In genomic region chr19:49570138-49570856, GRCh38 we compare ENCODE assay signal across 9 cellular contexts. TPM values are rescaled to one million over a fixed set of nuclear protein-coding genes. Genes with fewer than 3 reads are reported as not detected.
DNase-seq lines count a peak whose midpoint lies in the region; ATAC-seq, FAIRE-seq and TF ChIP-seq lines count a peak whose summit lies in the region.
"Had no signal": no experiment of that assay in that cellular context is flagged by ENCODE, and none has a peak within 500 bp of the region (broad histone marks: within the 10 kb centered on the region; RNA-seq: fewer than 3 reads in every experiment).

No MANE protein-coding gene starts in this region.

- ATAC-seq in Panc1, result peak; percentile 90
- ATAC-seq in GM19035 (IDR thresholded peaks at IDR 0.05; ENCODE audit: unreplicated experiment), result no peak
- ATAC-seq in GM21528 (IDR thresholded peaks at IDR 0.05; ENCODE audit: low FRiP score, unreplicated experiment), result no peak

- H3K27ac ChIP-seq in Panc1 (ENCODE audit: low read length), result no peak overlapping the region
- H3K27ac ChIP-seq: epithelial cell of prostate had no signal

- H3K36me3 Mint-ChIP-seq in activated T-helper 2 cell treated with anti-CD3 and anti-CD28 coated beads, Interferon-gamma antibody, Interleukin-2, Interleukin-4, amounts not matched to agents 10 μg/mL and 5 μg/mL and 100 μg/mL, durations not matched to agents 14 hours and 24 hours and 36 hours (ENCODE audit: low read depth), result peaks cover 21% of the 10 kb centered on the region
- peaks cover 7% of the 10 kb centered on the region for H3K36me3 Mint-ChIP-seq in osteocyte (ENCODE audit: unreplicated experiment)

- H3K4me1 Mint-ChIP-seq in activated T-helper 2 cell treated with anti-CD3 and anti-CD28 coated beads, Interferon-gamma antibody, Interleukin-2, Interleukin-4, amounts not matched to agents 10 μg/mL and 5 μg/mL and 100 μg/mL, durations not matched to agents 14 hours and 24 hours and 36 hours (ENCODE audit: low read depth), result peaks cover 40% of the 10 kb centered on the region
- peaks cover 20% of the 10 kb centered on the region for H3K4me1 Mint-ChIP-seq in osteocyte (ENCODE audit: unreplicated experiment)

- no peaks in the 10 kb centered on the region for H3K9me3 ChIP-seq in Panc1 (ENCODE audit: control insufficient read depth, insufficient read depth, low read depth, low read length)

- H3K27ac Mint-ChIP-seq in activated T-helper 2 cell treated with anti-CD3 and anti-CD28 coated beads, Interferon-gamma antibody, Interleukin-2, Interleukin-4, amounts not matched to agents 10 μg/mL and 5 μg/mL and 100 μg/mL, durations not matched to agents 14 hours and 24 hours and 36 hours, result peak overlapping the region; percentile 77
- peak overlapping the region; percentile 61 for H3K27ac Mint-ChIP-seq in osteocyte (ENCODE audit: unreplicated experiment)

- no peak overlapping the region for H3K4me3 ChIP-seq in Panc1 (ENCODE audit: low read depth in 2 of 2, low read length in 2 of 2)

- H3K36me3 ChIP-seq in Panc1 (ENCODE audit: control insufficient read depth, insufficient read depth, low read length), result no peaks in the 10 kb centered on the region

- no peaks in the 10 kb centered on the region for H3K9me3 Mint-ChIP-seq in activated T-helper 2 cell treated with anti-CD3 and anti-CD28 coated beads, Interferon-gamma antibody, Interleukin-2, Interleukin-4, amounts not matched to agents 10 μg/mL and 5 μg/mL and 100 μg/mL, durations not matched to agents 14 hours and 24 hours and 36 hours
- H3K9me3 Mint-ChIP-seq in osteocyte (ENCODE audit: unreplicated experiment), result no peaks in the 10 kb centered on the region

- peak; percentile 95 for FAIRE-seq in G401.6 (lab: Jason Lieb, UNC)
- FAIRE-seq in frontal cortex (lab: Jason Lieb, UNC), result no peak

- H3K27me3 ChIP-seq in Panc1 (ENCODE audit: control insufficient read depth, insufficient read depth, low read length), result no peaks in the 10 kb centered on the region

- CTCF ChIA-PET in Panc1 (lab: Charles Lee), result interaction anchor here (0.6 to 1.8 kb wide), 8 partner anchors 10 to 65 kb away, joined by 3 to 6 read pairs (median 3); no protein-coding TSS in a partner anchor

- intact Hi-C loops in Panc1 (cut with micrococcal nuclease; ENCODE audit: unreplicated experiment), result no loop called here
- intact Hi-C loops in activated T-helper 2 cell treated with anti-CD3 and anti-CD28 coated beads, Interferon-gamma antibody, Interleukin-2, Interleukin-4, amounts not matched to agents 10 μg/mL and 5 μg/mL and 100 μg/mL, durations not matched to agents 14 hours and 24 hours and 36 hours (cut with micrococcal nuclease), result loop anchor here (1.0 kb wide), 2 partner anchors 23 to 64 kb away; no protein-coding TSS in a partner anchor

- peaks cover 7% of the 10 kb centered on the region for H3K4me1 ChIP-seq in Panc1 (ENCODE audit: control insufficient read depth, insufficient read depth, low read length)

- in situ Hi-C loops in Panc1 (cut with HindIII; ENCODE audit: low pct_unique_long_range_greater_than_20kb, low sequenced_read_pairs), result no loop called here

- BruUV-seq in Panc1 (replicated peaks; lab: Mats Ljungman, UMichigan), result no TSS peak

- DNase-seq in LHCN-M2 (ENCODE audit: low read depth) (peak; percentile 79), Panc1 (ENCODE audit: low read depth, low spot score) (no peak), frontal cortex (ENCODE audit: low spot score in 2 of 2) (peak; percentile 56 to 86), osteocyte (ENCODE audit: extremely low spot score, unreplicated experiment) (no peak)
- DNase-seq in activated T-helper 2 cell treated with anti-CD3 and anti-CD28 coated beads, Interferon-gamma antibody, Interleukin-2, Interleukin-4, amounts not matched to agents 10 μg/mL and 5 μg/mL and 100 μg/mL, durations not matched to agents 14 hours and 24 hours and 36 hours (ENCODE audit: low spot score), result peak; percentile 69

- TF ChIP-seq CTCF in Panc1 (IDR thresholded peaks at IDR 0.05), result peak; percentile 96
- TF ChIP-seq CTCF in osteocyte (IDR thresholded peaks at IDR 0.05), result peak; percentile 98

- H3K4me3 Mint-ChIP-seq in activated T-helper 2 cell treated with anti-CD3 and anti-CD28 coated beads, Interferon-gamma antibody, Interleukin-2, Interleukin-4, amounts not matched to agents 10 μg/mL and 5 μg/mL and 100 μg/mL, durations not matched to agents 14 hours and 24 hours and 36 hours (ENCODE audit: low read depth), result no peak overlapping the region
- no peak overlapping the region for H3K4me3 Mint-ChIP-seq in osteocyte (ENCODE audit: unreplicated experiment)

- no peaks in the 10 kb centered on the region for H3K27me3 Mint-ChIP-seq in activated T-helper 2 cell treated with anti-CD3 and anti-CD28 coated beads, Interferon-gamma antibody, Interleukin-2, Interleukin-4, amounts not matched to agents 10 μg/mL and 5 μg/mL and 100 μg/mL, durations not matched to agents 14 hours and 24 hours and 36 hours (ENCODE audit: low read depth)
- no peaks in the 10 kb centered on the region for H3K27me3 Mint-ChIP-seq in osteocyte (ENCODE audit: unreplicated experiment)

- POLR2A ChIA-PET in Panc1 (lab: Charles Lee), result no interaction called here

RNA-seq across cellular contexts. Expression of gene NOSIP, which starts 10.1 kb away (rescaled TPM):
- total RNA-seq in LHCN-M2 (2014; rRNA removed) (75.2 and 76.8 TPM in 2 replicates), Panc1 (2021; ENCODE audit: unreplicated experiment) (66.1 TPM), frontal cortex (33.4 TPM), osteocyte (58.7 and 66.2 TPM in 2 replicates)
- 116 TPM for polyA plus RNA-seq in LHCN-M2 (2012)
- 120 TPM for polyA plus RNA-seq in Panc1 (2012; ENCODE audit: insufficient read length)
- 64.8 and 67.1 TPM in 2 replicates for total RNA-seq in activated T-helper 2 cell treated with anti-CD3 and anti-CD28 coated beads, Interferon-gamma antibody, Interleukin-2, Interleukin-4, amounts not matched to agents 10 μg/mL and 5 μg/mL and 100 μg/mL, durations not matched to agents 14 hours and 24 hours and 36 hours

RNA-seq across cellular contexts. Expression of gene PRRG2, which starts 10.8 kb away (rescaled TPM):
- total RNA-seq in LHCN-M2 (2014; rRNA removed) (0.29 and 0.38 TPM in 2 replicates), Panc1 (2021; ENCODE audit: unreplicated experiment) (0.64 TPM), frontal cortex (0.41 TPM), osteocyte (0.32 and 0.52 TPM in 2 replicates)
- 0.11 TPM for polyA plus RNA-seq in LHCN-M2 (2012)
- 0.84 TPM for polyA plus RNA-seq in Panc1 (2012; ENCODE audit: insufficient read length)
- total RNA-seq in activated T-helper 2 cell treated with anti-CD3 and anti-CD28 coated beads, Interferon-gamma antibody, Interleukin-2, Interleukin-4, amounts not matched to agents 10 μg/mL and 5 μg/mL and 100 μg/mL, durations not matched to agents 14 hours and 24 hours and 36 hours, result 0.83 and 0.84 TPM in 2 replicates

RNA-seq across cellular contexts. Expression of gene PRR12, which starts 20.7 kb away (rescaled TPM):
- total RNA-seq in LHCN-M2 (2014; rRNA removed) (3.8 and 5.5 TPM in 2 replicates), Panc1 (2021; ENCODE audit: unreplicated experiment) (22.9 TPM), frontal cortex (5.7 TPM), osteocyte (31.6 and 32.9 TPM in 2 replicates)
- polyA plus RNA-seq in LHCN-M2 (2012), result 9.0 TPM
- polyA plus RNA-seq in Panc1 (2012; ENCODE audit: insufficient read length), result 23.1 TPM
- total RNA-seq in activated T-helper 2 cell treated with anti-CD3 and anti-CD28 coated beads, Interferon-gamma antibody, Interleukin-2, Interleukin-4, amounts not matched to agents 10 μg/mL and 5 μg/mL and 100 μg/mL, durations not matched to agents 14 hours and 24 hours and 36 hours, result 34.2 and 34.6 TPM in 2 replicates

RNA-seq across cellular contexts. Expression of gene RCN3, which starts 42.5 kb away (rescaled TPM):
- total RNA-seq in LHCN-M2 (2014; rRNA removed) (234 and 287 TPM in 2 replicates), Panc1 (2021; ENCODE audit: unreplicated experiment) (3.0 TPM), frontal cortex (2.4 TPM), osteocyte (81.3 and 85.0 TPM in 2 replicates)
- 200 TPM for polyA plus RNA-seq in LHCN-M2 (2012)
- 16.3 TPM for polyA plus RNA-seq in Panc1 (2012; ENCODE audit: insufficient read length)
- total RNA-seq in activated T-helper 2 cell treated with anti-CD3 and anti-CD28 coated beads, Interferon-gamma antibody, Interleukin-2, Interleukin-4, amounts not matched to agents 10 μg/mL and 5 μg/mL and 100 μg/mL, durations not matched to agents 14 hours and 24 hours and 36 hours, result 3.2 and 3.8 TPM in 2 replicates

RNA-seq across cellular contexts. Expression of gene FCGRT, which starts 57.8 kb away (rescaled TPM):
- total RNA-seq in LHCN-M2 (2014; rRNA removed) (95.6 and 96.2 TPM in 2 replicates), Panc1 (2021; ENCODE audit: unreplicated experiment) (16.7 TPM), frontal cortex (13.0 TPM), osteocyte (253 and 278 TPM in 2 replicates)
- 112 TPM for polyA plus RNA-seq in LHCN-M2 (2012)
- polyA plus RNA-seq in Panc1 (2012; ENCODE audit: insufficient read length), result 39.5 TPM
- 1.8 and 2.2 TPM in 2 replicates for total RNA-seq in activated T-helper 2 cell treated with anti-CD3 and anti-CD28 coated beads, Interferon-gamma antibody, Interleukin-2, Interleukin-4, amounts not matched to agents 10 μg/mL and 5 μg/mL and 100 μg/mL, durations not matched to agents 14 hours and 24 hours and 36 hours

Comparison
In these comparisons a context has a peak if more than half of its experiments do, and no peak if none do; other contexts are left out.
1. DNase-seq: peak in LHCN-M2 (single experiment), activated T-helper 2 cell treated with anti-CD3 and anti-CD28 coated beads, Interferon-gamma antibody, Interleukin-2, Interleukin-4, amounts not matched to agents 10 μg/mL and 5 μg/mL and 100 μg/mL, durations not matched to agents 14 hours and 24 hours and 36 hours (single experiment) and frontal cortex (2 of 2); none in Panc1 (single experiment) and osteocyte (single experiment).